In genomic region chr17:7251330-7252175, GRCh38 we compare ENCODE assay signal across 8 cellular contexts. TPM values are rescaled to one million over a fixed set of nuclear protein-coding genes. Genes with fewer than 3 reads are reported as not detected.
A peak's percentile ranks its signal among the peaks of the same experiment; 100 is the strongest.
DNase-seq lines count a peak whose midpoint lies in the region; ATAC-seq and TF ChIP-seq lines count a peak whose summit lies in the region.

Gene CTDNEP1, minus strand, starts transcription at chr17:7251734. Its CDS starts 438 bp downstream, at chr17:7251296.

- TF ChIP-seq CTCF in colonic mucosa (IDR thresholded peaks at IDR 0.05), result no peak

- DNase-seq in AML-193 (lab: John Stamatoyannopoulos, UW), result peak; percentile 83 to 87
- DNase-seq in GM19240 (ENCODE audit: insufficient read length, low spot score), result peak; percentile 92
- DNase-seq in NCI-H524 treated with DMSO at 0.1 percent for 48 hours (lab: John Stamatoyannopoulos, UW), result peak; percentile 83
- DNase-seq in activated CD4-positive, alpha-beta T cell treated with anti-CD3 and anti-CD28 coated beads for 4 hours, result peak; percentile 99
- peak; percentile 100 for DNase-seq in colonic mucosa
- peak; percentile 98 for DNase-seq in kidney glomerular epithelial cell (lab: John Stamatoyannopoulos, UW)
- peak; percentile 97 to 100 for DNase-seq in stimulated activated CD4-positive, alpha-beta T cell treated with anti-CD3 and anti-CD28 coated beads, Interleukin-15, amount 100 ng/mL, for 48 hours (ENCODE audit: low read depth in 2 of 2)

- peak within 1 kb of the TSS; percentile 95 to 98 for H3K9ac ChIP-seq in colonic mucosa (ENCODE audit: low read depth in 2 of 2, low read length in 2 of 2)

- H3K27ac ChIP-seq in colonic mucosa, result peak within 1 kb of the TSS; percentile 99

- peaks cover 18% of the 10 kb centered on the region for H3K4me1 ChIP-seq in colonic mucosa

- H3K4me3 ChIP-seq in colonic mucosa, result peak within 1 kb of the TSS; percentile 98

- H3K27me3 ChIP-seq in colonic mucosa, result no peaks in the 10 kb centered on the region

- intact Hi-C loops in colonic mucosa (cut with DNase I), result no loop called here

- no peaks in the 10 kb centered on the region for H3K9me3 ChIP-seq in colonic mucosa

- H3K36me3 ChIP-seq in colonic mucosa, result peaks cover 4% of the 10 kb centered on the region

- ATAC-seq in HG03457 (IDR thresholded peaks at IDR 0.05; ENCODE audit: unreplicated experiment), result peak; percentile 54

RNA-seq across cellular contexts. Expression of gene CTDNEP1, which starts in this region (rescaled TPM):
- total RNA-seq in colonic mucosa, result 100 to 1,000 TPM; 124 to 145 TPM

Comparison
In these comparisons a context has a peak if more than half of its experiments do, and no peak if none do; other contexts are left out.
1. Peak in every context shown above with its lines: DNase-seq, ATAC-seq, H3K4me3 ChIP-seq and H3K27ac ChIP-seq.